9 cellular contexts compared by ENCODE assay signal in genomic region chr11:47507016-47507631, GRCh38. TPM values are rescaled to one million over a fixed set of nuclear protein-coding genes. Genes with fewer than 3 reads are reported as not detected.
DNase-seq lines count a peak whose midpoint lies in the region; TF ChIP-seq lines count a peak whose summit lies in the region.
"Had no signal": no experiment of that assay in that cellular context is flagged by ENCODE, and none has a peak within 500 bp of the region (broad histone marks: within the 10 kb centered on the region; RNA-seq: fewer than 3 reads in every experiment).

No MANE protein-coding gene starts in this region.

- no peaks in the 10 kb centered on the region for H3K9me3 Mint-ChIP-seq in IgD-negative memory B cell

- H3K79me2 ChIP-seq in mammary epithelial cell (ENCODE audit: insufficient read depth, low read length) = peaks cover 99% of the 10 kb centered on the region

- peak overlapping the region; percentile 7 for H3K27ac ChIP-seq in mammary epithelial cell (ENCODE audit: insufficient read depth, low read depth, low read length)
- peak overlapping the region; percentile 67 for H3K27ac ChIP-seq in neutrophil

- DNase-seq in GM04504 (ENCODE audit: low read depth) (peak; percentile 10), mammary epithelial cell (no peak), T1000 (lab: John Stamatoyannopoulos, UW) (no peak), NCI-H226 (no peak), globus pallidus (ENCODE audit: low spot score) (no peak)
- no peak for DNase-seq in stimulated activated CD8-positive, alpha-beta memory T cell treated with anti-CD3 and anti-CD28 coated beads, Interleukin-4, amount 100 ng/mL, for 48 hours
- DNase-seq: effector CD4-positive, alpha-beta T cell had no signal

- no peak overlapping the region for H3K4me3 ChIP-seq in mammary epithelial cell (replicated peaks in 1 of 3; ENCODE audit: insufficient read depth in 1 of 3, low read depth in 2 of 3, low read length in 3 of 3)
- no peak overlapping the region for H3K4me3 ChIP-seq in neutrophil (ENCODE audit: low read depth in 1 of 2, low read length in 1 of 2)

- peaks cover 48 to 65% (median 55%) of the 10 kb centered on the region in 3 donors for H3K4me1 Mint-ChIP-seq in IgD-negative memory B cell

- 57% methylated on average over 8 of the region's 8 CpGs for WGBS in mammary epithelial cell (ENCODE audit: low coverage, missing lambda C conversion rate)

- no TSS peak for BruUV-seq in mammary epithelial cell (replicated peaks; lab: Mats Ljungman, UMichigan)

- CTCF ChIA-PET in mammary epithelial cell (lab: Charles Lee; ENCODE audit: low non-redundant PET) = no interaction called here

- H3K27me3 ChIP-seq in mammary epithelial cell (ENCODE audit: insufficient read depth, low read length) = no peaks in the 10 kb centered on the region
- H3K27me3 ChIP-seq in neutrophil = no peaks in the 10 kb centered on the region

- H3K27ac Mint-ChIP-seq in IgD-negative memory B cell = peak overlapping the region; percentile 39 to 92 (median 68)

- TF ChIP-seq CTCF in mammary epithelial cell (conservative IDR thresholded peaks at IDR 0.05 in 1 of 2, IDR thresholded peaks at IDR 0.05 in 1 of 2; ENCODE audit: extremely low read depth in 1 of 2, insufficient read depth in 1 of 2, low read depth in 1 of 2, low read length in 2 of 2) (no peak), neutrophil (IDR thresholded peaks at IDR 0.05) (no peak)

- in situ Hi-C loops in mammary epithelial cell (cut with MboI; ENCODE audit: low sequenced_read_pairs in 2 of 2) = no loop called here

- intact Hi-C loops in mammary epithelial cell (cut with micrococcal nuclease) = loop anchor here (1.0 kb wide), 1 partner anchor 34 kb away; no protein-coding TSS in a partner anchor

- dilution Hi-C loops in mammary epithelial cell (cut with HindIII; ENCODE audit: low sequenced_read_pairs) = no loop called here

- H3K4me1 ChIP-seq in mammary epithelial cell (ENCODE audit: insufficient read depth, low read length) = peaks cover 7% of the 10 kb centered on the region
- H3K4me1 ChIP-seq in neutrophil (ENCODE audit: control insufficient read depth in 1 of 2, insufficient read depth in 1 of 2, low read depth in 1 of 2, low read length in 1 of 2) = peaks cover 42 to 48% of the 10 kb centered on the region in 2 experiments

- H3K4me2 ChIP-seq in mammary epithelial cell (ENCODE audit: insufficient read depth, low read depth, low read length) = no peak overlapping the region

- no peaks in the 10 kb centered on the region for H3K27me3 Mint-ChIP-seq in IgD-negative memory B cell

- no peaks in the 10 kb centered on the region for H4K20me1 ChIP-seq in mammary epithelial cell (ENCODE audit: insufficient read depth, low read length)

- H3K9me3 ChIP-seq in mammary epithelial cell (replicated peaks; ENCODE audit: insufficient read depth, low read length) (no peaks in the 10 kb centered on the region), neutrophil (no peaks in the 10 kb centered on the region)

- H3K36me3 Mint-ChIP-seq in IgD-negative memory B cell = no peaks in the 10 kb centered on the region

- H3K9ac ChIP-seq in mammary epithelial cell (ENCODE audit: insufficient read depth, low read length) = no peak overlapping the region

- peaks cover 2% of the 10 kb centered on the region for H3K36me3 ChIP-seq in mammary epithelial cell (ENCODE audit: insufficient read depth, low read length)
- no peaks in the 10 kb centered on the region for H3K36me3 ChIP-seq in neutrophil

- peak overlapping the region in 2 of 4 donors; percentile 1 to 78 for H3K4me3 Mint-ChIP-seq in IgD-negative memory B cell

- H2AFZ ChIP-seq in mammary epithelial cell (ENCODE audit: low read depth, low read length) = no peak overlapping the region

RNA-seq across cellular contexts. Expression of gene CELF1, which starts 45.8 kb away (rescaled TPM):
- polyA plus RNA-seq in IgD-negative memory B cell = 78.6 TPM
- total RNA-seq in mammary epithelial cell = 100 to 1,000 TPM; 113 to 129 TPM
- 75.6 TPM for polyA plus RNA-seq in mammary epithelial cell
- 96.1 TPM for polyA minus RNA-seq in mammary epithelial cell

RNA-seq across cellular contexts. Expression of gene RAPSN, which starts 58.2 kb away (rescaled TPM):
- polyA plus RNA-seq in IgD-negative memory B cell (0.15 TPM), mammary epithelial cell (0.05 TPM)
- total RNA-seq in mammary epithelial cell = under 1 TPM; 0.17 to 0.99 TPM
- polyA minus RNA-seq in mammary epithelial cell = not detected

RNA-seq across cellular contexts. Expression of gene PTPMT1, which starts 58.3 kb away (rescaled TPM):
- polyA plus RNA-seq in IgD-negative memory B cell = 49.5 TPM
- total RNA-seq in mammary epithelial cell = 10 to 100 TPM; 57.2 to 65.3 TPM
- 64.3 TPM for polyA plus RNA-seq in mammary epithelial cell
- polyA minus RNA-seq in mammary epithelial cell = 24.5 TPM
